14 cellular contexts compared by ENCODE assay signal in the genomic region with DNA sequence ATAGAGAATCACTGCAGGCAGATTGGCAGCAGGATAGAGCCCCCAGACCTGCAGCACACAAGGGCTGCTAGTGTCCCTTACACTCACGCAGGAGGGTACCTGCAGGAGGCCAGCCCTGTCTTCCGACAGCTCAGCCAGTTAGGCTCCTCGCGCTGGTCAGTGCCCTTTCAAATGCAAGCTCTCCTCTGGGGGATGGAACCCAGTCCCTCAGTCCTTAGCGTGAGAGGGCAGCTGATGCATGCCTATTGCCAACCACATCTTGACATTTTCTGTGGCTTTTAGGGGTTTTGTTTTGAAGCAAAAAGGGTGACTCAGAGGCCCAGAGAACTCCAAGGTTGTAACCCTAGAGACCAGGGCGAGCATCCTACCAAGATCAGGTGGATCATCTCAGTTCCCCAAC. TPM values are rescaled to one million over a fixed set of nuclear protein-coding genes. Genes with fewer than 3 reads are reported as not detected.
DNase-seq lines count a peak whose midpoint lies in the region; ATAC-seq and TF ChIP-seq lines count a peak whose summit lies in the region.
"Had no signal": no experiment of that assay in that cellular context is flagged by ENCODE, and none has a peak within 500 bp of the region (broad histone marks: within the 10 kb centered on the region; RNA-seq: fewer than 3 reads in every experiment).

No MANE protein-coding gene starts in this region.

- TF ChIP-seq POLR2A in gastrocnemius medialis (IDR thresholded peaks at IDR 0.05), result no peak

- H3K4me3 Mint-ChIP-seq in endothelial cell (ENCODE audit: unreplicated experiment), result no peak overlapping the region
- H3K4me3 Mint-ChIP-seq: activated naive CD8-positive, alpha-beta T cell; naive thymus-derived CD8-positive, alpha-beta T cell had no signal

- H3K27me3 ChIP-seq in gastrocnemius medialis, result no peaks in the 10 kb centered on the region

- no peaks in the 10 kb centered on the region for H3K9me3 Mint-ChIP-seq in endothelial cell (ENCODE audit: unreplicated experiment)
- H3K9me3 Mint-ChIP-seq: naive thymus-derived CD8-positive, alpha-beta T cell had no signal

- in situ Hi-C loops in gastrocnemius medialis (cut with MboI; ENCODE audit: low sequenced_read_pairs in 4 of 4), result loop anchor here in 1 of 4 donors (25.0 kb wide), 1 partner anchor 379 kb away; no protein-coding TSS in a partner anchor

- no peak overlapping the region for H3K27ac Mint-ChIP-seq in endothelial cell (ENCODE audit: unreplicated experiment)
- H3K27ac Mint-ChIP-seq: activated naive CD8-positive, alpha-beta T cell had no signal

- ATAC-seq in HG02610 (IDR thresholded peaks at IDR 0.05; ENCODE audit: unreplicated experiment) (peak; percentile 60), gastrocnemius medialis (no peak)
- ATAC-seq: naive thymus-derived CD8-positive, alpha-beta T cell had no signal

- peaks cover 7 to 11% of the 10 kb centered on the region in 2 donors for H3K4me1 ChIP-seq in gastrocnemius medialis

- no peaks in the 10 kb centered on the region for H3K36me3 ChIP-seq in gastrocnemius medialis
- H3K36me3 ChIP-seq: spleen, thoracic aorta had no signal

- DNase-seq in stimulated activated CD4-positive, alpha-beta T cell treated with anti-CD3 and anti-CD28 coated beads, Interleukin-15, amount 100 ng/mL, for 24 hours, result peak; percentile 37
- DNase-seq in stimulated activated CD4-positive, alpha-beta T cell treated with anti-CD3 and anti-CD28 coated beads, Interleukin-12 subunit alpha, Interleukin-12 subunit beta, amount 100 ng/mL, for 4 hours, result no peak
- DNase-seq in SW480 (ENCODE audit: low spot score), result peak; percentile 24
- no peak for DNase-seq in effector CD4-positive, alpha-beta T cell
- DNase-seq in gastrocnemius medialis, result no peak
- no peak for DNase-seq in endothelial cell (ENCODE audit: low spot score)
- DNase-seq in activated effector memory CD4-positive, alpha-beta T cell treated with Interleukin-2 at 50 U/mL for 16 hours, result no peak
- DNase-seq: MM.1S; naive thymus-derived CD8-positive, alpha-beta T cell; spleen; T1000 had no signal

- no peak overlapping the region for H3K4me3 ChIP-seq in gastrocnemius medialis
- H3K4me3 ChIP-seq: spleen, thoracic aorta had no signal

- peaks cover 12% of the 10 kb centered on the region for H3K27me3 Mint-ChIP-seq in endothelial cell (ENCODE audit: unreplicated experiment)
- H3K27me3 Mint-ChIP-seq: activated naive CD8-positive, alpha-beta T cell; naive thymus-derived CD8-positive, alpha-beta T cell had no signal

- no peaks in the 10 kb centered on the region for H3K4me1 Mint-ChIP-seq in endothelial cell (ENCODE audit: unreplicated experiment)
- H3K4me1 Mint-ChIP-seq: naive thymus-derived CD8-positive, alpha-beta T cell had no signal

- H3K9me3 ChIP-seq in gastrocnemius medialis, result no peaks in the 10 kb centered on the region
- H3K9me3 ChIP-seq: spleen, thoracic aorta had no signal

- no peaks in the 10 kb centered on the region for H3K36me3 Mint-ChIP-seq in endothelial cell (ENCODE audit: low read depth, unreplicated experiment)
- H3K36me3 Mint-ChIP-seq: activated naive CD8-positive, alpha-beta T cell; naive thymus-derived CD8-positive, alpha-beta T cell had no signal

- TF ChIP-seq CTCF in gastrocnemius medialis (IDR thresholded peaks at IDR 0.05 in 4 of 5, conservative IDR thresholded peaks at IDR 0.05 in 1 of 5) (no peak), endothelial cell (IDR thresholded peaks at IDR 0.05; ENCODE audit: unreplicated experiment) (no peak)

- intact Hi-C loops in gastrocnemius medialis (cut with DNase I; ENCODE audit: low total_unique reads), result no loop called here

- no peak overlapping the region for H3K27ac ChIP-seq in gastrocnemius medialis
- H3K27ac ChIP-seq: spleen, thoracic aorta had no signal

RNA-seq across cellular contexts. Expression of a gene that starts 40.0 kb away (rescaled TPM):
- total RNA-seq in gastrocnemius medialis (1 to 10 TPM; 2.9 to 6.5 (median 4.0) TPM), endothelial cell (ENCODE audit: unreplicated experiment) (3.6 TPM)

Comparison
In these comparisons a context has a peak if more than half of its experiments do, and no peak if none do; other contexts are left out.
1. DNase-seq: peak in stimulated activated CD4-positive, alpha-beta T cell treated with anti-CD3 and anti-CD28 coated beads, Interleukin-15, amount 100 ng/mL, for 24 hours (single experiment) and SW480 (single experiment); none in stimulated activated CD4-positive, alpha-beta T cell treated with anti-CD3 and anti-CD28 coated beads, Interleukin-12 subunit alpha, Interleukin-12 subunit beta, amount 100 ng/mL, for 4 hours (single experiment), effector CD4-positive, alpha-beta T cell (single experiment), gastrocnemius medialis (0 of 2), endothelial cell (single experiment) and activated effector memory CD4-positive, alpha-beta T cell treated with Interleukin-2 at 50 U/mL for 16 hours (single experiment).